In genomic region chr19:33267706-33268105, GRCh38 we compare ENCODE assay signal across 1 cellular context.
TF ChIP-seq lines count a peak whose summit lies in the region.

No MANE protein-coding gene starts in this region.

TF ChIP-seq in H1, 55 proteins besides CTCF, POLR2A, EP300 and RAD21:
- no peak for TF ChIP-seq SIX5 (IDR thresholded peaks at IDR 0.05; ENCODE audit: low read depth, low read length)
- TF ChIP-seq CBX8 (IDR thresholded peaks at IDR 0.05; ENCODE audit: borderline replicate concordance, low read depth, low read length) = no peak
- TF ChIP-seq SIRT6 (IDR thresholded peaks at IDR 0.05; ENCODE audit: low read length) = no peak
- TF ChIP-seq MAFK (IDR thresholded peaks at IDR 0.05; ENCODE audit: low read depth, low read length) = no peak
- no peak for TF ChIP-seq TAF7 (optimal IDR thresholded peaks at IDR 0.05; ENCODE audit: borderline replicate concordance, low read depth, low read length)
- no peak for TF ChIP-seq TCF12 (IDR thresholded peaks at IDR 0.05; ENCODE audit: low read depth, low read length)
- TF ChIP-seq SP4 (IDR thresholded peaks at IDR 0.05; ENCODE audit: low read length) = no peak
- TF ChIP-seq YY1 (IDR thresholded peaks at IDR 0.05; ENCODE audit: low read depth, low read length) = no peak
- no peak for TF ChIP-seq CTBP2 (IDR thresholded peaks at IDR 0.05; ENCODE audit: borderline replicate concordance, insufficient read depth, insufficient read length, low read length)
- TF ChIP-seq SUZ12 (IDR thresholded peaks at IDR 0.05; ENCODE audit: low read length) = no peak
- TF ChIP-seq BACH1 (IDR thresholded peaks at IDR 0.05; ENCODE audit: low read length) = no peak
- TF ChIP-seq, protein P1, sequence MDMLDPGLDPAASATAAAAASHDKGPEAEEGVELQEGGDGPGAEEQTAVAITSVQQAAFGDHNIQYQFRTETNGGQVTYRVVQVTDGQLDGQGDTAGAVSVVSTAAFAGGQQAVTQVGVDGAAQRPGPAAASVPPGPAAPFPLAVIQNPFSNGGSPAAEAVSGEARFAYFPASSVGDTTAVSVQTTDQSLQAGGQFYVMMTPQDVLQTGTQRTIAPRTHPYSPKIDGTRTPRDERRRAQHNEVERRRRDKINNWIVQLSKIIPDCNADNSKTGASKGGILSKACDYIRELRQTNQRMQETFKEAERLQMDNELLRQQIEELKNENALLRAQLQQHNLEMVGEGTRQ (IDR thresholded peaks at IDR 0.05; ENCODE audit: low read length) = no peak
- no peak for TF ChIP-seq HDAC2 (IDR thresholded peaks at IDR 0.05; ENCODE audit: borderline replicate concordance in 1 of 2, low read depth in 2 of 2, low read length in 2 of 2)
- TF ChIP-seq RNF2 (IDR thresholded peaks at IDR 0.05; ENCODE audit: borderline replicate concordance, low read depth, low read length, missing control alignments, poor library complexity, severe bottlenecking) = no peak
- no peak for TF ChIP-seq FOSL1 (IDR thresholded peaks at IDR 0.05; ENCODE audit: insufficient read depth, low read depth, low read length)
- no peak for TF ChIP-seq KDM1A (IDR thresholded peaks at IDR 0.05; ENCODE audit: borderline replicate concordance, low read length)
- TF ChIP-seq, protein P2, sequence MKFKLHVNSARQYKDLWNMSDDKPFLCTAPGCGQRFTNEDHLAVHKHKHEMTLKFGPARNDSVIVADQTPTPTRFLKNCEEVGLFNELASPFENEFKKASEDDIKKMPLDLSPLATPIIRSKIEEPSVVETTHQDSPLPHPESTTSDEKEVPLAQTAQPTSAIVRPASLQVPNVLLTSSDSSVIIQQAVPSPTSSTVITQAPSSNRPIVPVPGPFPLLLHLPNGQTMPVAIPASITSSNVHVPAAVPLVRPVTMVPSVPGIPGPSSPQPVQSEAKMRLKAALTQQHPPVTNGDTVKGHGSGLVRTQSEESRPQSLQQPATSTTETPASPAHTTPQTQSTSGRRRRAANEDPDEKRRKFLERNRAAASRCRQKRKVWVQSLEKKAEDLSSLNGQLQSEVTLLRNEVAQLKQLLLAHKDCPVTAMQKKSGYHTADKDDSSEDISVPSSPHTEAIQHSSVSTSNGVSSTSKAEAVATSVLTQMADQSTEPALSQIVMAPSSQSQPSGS (IDR thresholded peaks at IDR 0.05; ENCODE audit: low read length) = no peak
- no peak for TF ChIP-seq MAX (IDR thresholded peaks at IDR 0.05)
- TF ChIP-seq RXRA (IDR thresholded peaks at IDR 0.05; ENCODE audit: insufficient read depth, low read depth, low read length) = no peak
